In genomic region chr6:46156701-46157100, GRCh38 we compare ENCODE assay signal across 28 cellular contexts.
"Had no signal": no experiment of that assay in that cellular context is flagged by ENCODE, and none has a peak within 500 bp of the region (broad histone marks: within the 10 kb centered on the region; RNA-seq: fewer than 3 reads in every experiment).

No MANE protein-coding gene starts in this region.

- H3K36me3 Mint-ChIP-seq: stimulated activated effector memory CD8-positive, alpha-beta T cell treated with anti-CD3 and anti-CD28 coated beads, Interleukin-12 subunit alpha, Interleukin-12 subunit beta, amount 100 ng/mL, for 72 hours; stimulated activated memory B cell treated with anti-CD40 and anti-IgM and Interleukin-4, amounts not matched to agents 10 μg/mL and 1 μg/mL and 100 μg/mL, for 72 hours; stimulated activated naive B cell treated with anti-CD40 and anti-IgM and Interleukin-4, amounts not matched to agents 10 μg/mL and 1 μg/mL and 100 μg/mL, for 72 hours; type B pancreatic cell had no signal

- ATAC-seq: stimulated activated effector memory CD8-positive, alpha-beta T cell treated with anti-CD3 and anti-CD28 coated beads, Interleukin-12 subunit alpha, Interleukin-12 subunit beta, amount 100 ng/mL, for 72 hours; stimulated activated memory B cell treated with anti-CD40 and anti-IgM and Interleukin-4, amounts not matched to agents 10 μg/mL and 1 μg/mL and 100 μg/mL, for 72 hours; stimulated activated naive B cell treated with anti-CD40 and anti-IgM and Interleukin-4, amounts not matched to agents 10 μg/mL and 1 μg/mL and 100 μg/mL, for 72 hours; stimulated activated naive CD8-positive, alpha-beta T cell treated with anti-CD3 and anti-CD28 coated beads, Interleukin-15, amount 100 ng/mL, for 72 hours; stimulated activated naive CD8-positive, alpha-beta T cell treated with anti-CD3 and anti-CD28 coated beads, Interleukin-15, Interleukin-2, amounts not matched to agents 100 U/mL and 50 U/mL, for 24 hours; upper lobe of right lung had no signal

- H3K27me3 ChIP-seq: stomach, suprapubic skin, testis, thyroid gland, tibial artery, tibial nerve, transverse colon, upper lobe of left lung, upper lobe of right lung, uterus, vagina had no signal

- H3K9me3 Mint-ChIP-seq: stimulated activated effector memory CD8-positive, alpha-beta T cell treated with anti-CD3 and anti-CD28 coated beads, Interleukin-12 subunit alpha, Interleukin-12 subunit beta, amount 100 ng/mL, for 72 hours; stimulated activated memory B cell treated with anti-CD40 and anti-IgM and Interleukin-4, amounts not matched to agents 10 μg/mL and 1 μg/mL and 100 μg/mL, for 72 hours; stimulated activated naive B cell treated with anti-CD40 and anti-IgM and Interleukin-4, amounts not matched to agents 10 μg/mL and 1 μg/mL and 100 μg/mL, for 72 hours; stimulated activated naive CD8-positive, alpha-beta T cell treated with anti-CD3 and anti-CD28 coated beads, Interleukin-15, amount 100 ng/mL, for 72 hours; stimulated activated naive CD8-positive, alpha-beta T cell treated with anti-CD3 and anti-CD28 coated beads, Interleukin-15, Interleukin-2, amounts not matched to agents 100 ng/mL and 50 ng/mL, for 24 hours had no signal

- H3K4me1 Mint-ChIP-seq: stimulated activated effector memory CD8-positive, alpha-beta T cell treated with anti-CD3 and anti-CD28 coated beads, Interleukin-12 subunit alpha, Interleukin-12 subunit beta, amount 100 ng/mL, for 72 hours; stimulated activated memory B cell treated with anti-CD40 and anti-IgM and Interleukin-4, amounts not matched to agents 10 μg/mL and 1 μg/mL and 100 μg/mL, for 72 hours; stimulated activated naive B cell treated with anti-CD40 and anti-IgM and Interleukin-4, amounts not matched to agents 10 μg/mL and 1 μg/mL and 100 μg/mL, for 72 hours; stimulated activated naive CD8-positive, alpha-beta T cell treated with anti-CD3 and anti-CD28 coated beads, Interleukin-15, amount 100 ng/mL, for 72 hours had no signal

- H3K27ac ChIP-seq: stomach, suprapubic skin, testis, thoracic aorta, thyroid gland, tibial artery, tibial nerve, transverse colon, upper lobe of left lung, upper lobe of right lung, uterus, vagina had no signal

- H3K4me3 Mint-ChIP-seq: stimulated activated effector memory CD8-positive, alpha-beta T cell treated with anti-CD3 and anti-CD28 coated beads, Interleukin-12 subunit alpha, Interleukin-12 subunit beta, amount 100 ng/mL, for 72 hours; stimulated activated memory B cell treated with anti-CD40 and anti-IgM and Interleukin-4, amounts not matched to agents 10 μg/mL and 1 μg/mL and 100 μg/mL, for 72 hours; stimulated activated naive B cell treated with anti-CD40 and anti-IgM and Interleukin-4, amounts not matched to agents 10 μg/mL and 1 μg/mL and 100 μg/mL, for 72 hours; stimulated activated naive CD8-positive, alpha-beta T cell treated with anti-CD3 and anti-CD28 coated beads, Interleukin-15, amount 100 ng/mL, for 72 hours; stimulated activated naive CD8-positive, alpha-beta T cell treated with anti-CD3 and anti-CD28 coated beads, Interleukin-15, Interleukin-2, amounts not matched to agents 100 ng/mL and 50 ng/mL, for 24 hours; type B pancreatic cell had no signal

- H3K4me1 ChIP-seq: stomach, suprapubic skin, testis, thyroid gland, tibial artery, tibial nerve, transverse colon, upper lobe of left lung, upper lobe of right lung, uterus, vagina had no signal

- H3K4me3 ChIP-seq: stomach, suprapubic skin, testis, thoracic aorta, thyroid gland, tibial artery, tibial nerve, transverse colon, upper lobe of left lung, upper lobe of right lung, uterus, vagina had no signal

- H3K27ac Mint-ChIP-seq: stimulated activated effector memory CD8-positive, alpha-beta T cell treated with anti-CD3 and anti-CD28 coated beads, Interleukin-12 subunit alpha, Interleukin-12 subunit beta, amount 100 ng/mL, for 72 hours; stimulated activated memory B cell treated with anti-CD40 and anti-IgM and Interleukin-4, amounts not matched to agents 10 μg/mL and 1 μg/mL and 100 μg/mL, for 72 hours; stimulated activated naive B cell treated with anti-CD40 and anti-IgM and Interleukin-4, amounts not matched to agents 10 μg/mL and 1 μg/mL and 100 μg/mL, for 72 hours; stimulated activated naive CD8-positive, alpha-beta T cell treated with anti-CD3 and anti-CD28 coated beads, Interleukin-15, amount 100 ng/mL, for 72 hours; stimulated activated naive CD8-positive, alpha-beta T cell treated with anti-CD3 and anti-CD28 coated beads, Interleukin-15, Interleukin-2, amounts not matched to agents 100 ng/mL and 50 ng/mL, for 24 hours; type B pancreatic cell had no signal

- DNase-seq: stimulated activated CD4-positive, alpha-beta T cell treated with anti-CD3 and anti-CD28 coated beads, Interleukin-2, amount 100 ng/mL, for 48 hours; stimulated activated CD4-positive, alpha-beta T cell treated with anti-CD3 and anti-CD28 coated beads, Interleukin-4, amount 100 ng/mL, for 1 hour; stimulated activated CD4-positive, alpha-beta T cell treated with anti-CD3 and anti-CD28 coated beads, Interleukin-4, amount 100 ng/mL, for 24 hours; stimulated activated CD4-positive, alpha-beta T cell treated with anti-CD3 and anti-CD28 coated beads, Interleukin-4, amount 100 ng/mL, for 4 hours; stimulated activated CD8-positive, alpha-beta memory T cell treated with anti-CD3 and anti-CD28 coated beads, Interleukin-4, amount 100 ng/mL, for 48 hours; stimulated activated naive B cell treated with anti-CD40 and anti-IgM and Interleukin-4, amounts not matched to agents 10 μg/mL and 1 μg/mL and 100 μg/mL, for 72 hours; stimulated activated naive CD4-positive, alpha-beta T cell; stimulated activated naive CD4-positive, alpha-beta T cell treated with Interleukin-2 at 50 U/mL for 16 hours; stimulated activated naive CD8-positive, alpha-beta T cell treated with anti-CD3 and anti-CD28 coated beads, Interleukin-15, amount 100 ng/mL, for 72 hours; stimulated activated naive CD8-positive, alpha-beta T cell treated with anti-CD3 and anti-CD28 coated beads, Interleukin-15, Interleukin-2, amounts not matched to agents 100 U/mL and 50 U/mL, for 24 hours; stomach; substantia nigra; testis; thyroid gland; tibial artery; transverse colon; trophoblast cell; upper lobe of left lung; upper lobe of right lung; uterus had no signal

- H3K36me3 ChIP-seq: stomach, suprapubic skin, thoracic aorta, thyroid gland, tibial nerve, transverse colon, upper lobe of left lung, upper lobe of right lung, uterus, vagina had no signal

- H3K9me3 ChIP-seq: stomach, suprapubic skin, testis, thoracic aorta, thyroid gland, tibial artery, tibial nerve, transverse colon, upper lobe of left lung, upper lobe of right lung, uterus, vagina had no signal

- H3K27me3 Mint-ChIP-seq: stimulated activated memory B cell treated with anti-CD40 and anti-IgM and Interleukin-4, amounts not matched to agents 10 μg/mL and 1 μg/mL and 100 μg/mL, for 72 hours; type B pancreatic cell had no signal
